Comparison of ENCODE assay signal across 28 cellular contexts in the genomic region with DNA sequence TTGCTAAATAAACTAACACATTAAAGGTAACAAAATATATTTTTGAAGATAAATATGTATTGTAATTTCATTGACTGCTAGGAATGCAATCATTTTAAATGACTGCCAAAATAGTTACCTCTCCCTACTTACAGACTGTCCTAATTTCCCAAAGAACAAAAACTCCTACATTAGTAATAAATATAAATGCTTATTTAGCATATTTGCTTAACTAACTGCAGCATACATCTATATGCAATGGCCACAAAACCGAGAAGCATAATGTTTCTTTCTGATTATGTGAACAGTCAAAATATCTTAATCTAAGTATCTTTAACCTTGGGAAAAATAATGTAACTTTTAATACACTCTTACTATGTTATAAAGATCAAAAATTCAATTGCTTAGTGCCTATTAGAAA.
"Had no signal": no experiment of that assay in that cellular context is flagged by ENCODE, and none has a peak within 500 bp of the region (broad histone marks: within the 10 kb centered on the region; RNA-seq: fewer than 3 reads in every experiment).

No MANE protein-coding gene starts in this region.

- H3K4me1 ChIP-seq: colonic mucosa, esophagus muscularis mucosa, esophagus squamous epithelium, foreskin keratinocyte, gastrocnemius medialis, gastroesophageal sphincter, heart left ventricle, heart right ventricle had no signal

- H3K4me3 ChIP-seq: colonic mucosa, coronary artery, dorsolateral prefrontal cortex, esophagus muscularis mucosa, esophagus squamous epithelium, gastrocnemius medialis, gastroesophageal sphincter, heart left ventricle, heart right ventricle had no signal

- H3K9me3 ChIP-seq: colonic mucosa, esophagus muscularis mucosa, esophagus squamous epithelium, gastrocnemius medialis, gastroesophageal sphincter, heart left ventricle, heart right ventricle had no signal

- H3K27ac ChIP-seq: colonic mucosa, coronary artery, dorsolateral prefrontal cortex, epithelial cell of prostate, esophagus muscularis mucosa, esophagus squamous epithelium, foreskin keratinocyte, gastrocnemius medialis, gastroesophageal sphincter, heart left ventricle, heart right ventricle had no signal

- ATAC-seq: effector memory CD8-positive, alpha-beta T cell; esophagus mucosa; foreskin keratinocyte; gastrocnemius medialis; gastroesophageal sphincter; heart left ventricle; heart right ventricle had no signal

- H3K36me3 ChIP-seq: colonic mucosa, esophagus muscularis mucosa, esophagus squamous epithelium, gastrocnemius medialis, gastroesophageal sphincter, heart left ventricle, heart right ventricle had no signal

- H3K27me3 ChIP-seq: colonic mucosa, dorsolateral prefrontal cortex, esophagus muscularis mucosa, esophagus squamous epithelium, foreskin keratinocyte, gastrocnemius medialis, gastroesophageal sphincter, heart left ventricle, heart right ventricle had no signal

- FAIRE-seq: colon, endometrium, endothelial cell of umbilical vein, frontal cortex had no signal

- DNase-seq: colonic mucosa; cortex of kidney; dermis blood vessel endothelial cell; dorsolateral prefrontal cortex; effector CD4-positive, alpha-beta T cell; effector CD8-positive, alpha-beta T cell; effector memory CD4-positive, alpha-beta T cell; effector memory CD8-positive, alpha-beta T cell; endodermal cell; erythroblast; esophagus squamous epithelium; foreskin fibroblast; foreskin keratinocyte; foreskin melanocyte; gastrocnemius medialis; glutamatergic neuron; head of caudate nucleus; heart left ventricle; heart right ventricle had no signal
